In genomic region chr10:16690417-16690816, GRCh38 we compare ENCODE assay signal across 36 cellular contexts.
"Had no signal": no experiment of that assay in that cellular context is flagged by ENCODE, and none has a peak within 500 bp of the region (broad histone marks: within the 10 kb centered on the region; RNA-seq: fewer than 3 reads in every experiment).

No MANE protein-coding gene starts in this region.

- H3K9me3 Mint-ChIP-seq: activated CD4-positive, alpha-beta T cell treated with anti-CD3 and anti-CD28 coated beads, Interleukin-2, amount 10 ng/mL, durations not matched to agents 24 days and 14 days; activated CD8-positive, alpha-beta T cell treated with anti-CD3 and anti-CD28 coated beads for 36 hours; activated naive CD4-positive, alpha-beta T cell treated with anti-CD3 and anti-CD28 coated beads, Interleukin-2, amount 50 U/mL, for 24 hours; activated naive CD8-positive, alpha-beta T cell treated with anti-CD3 and anti-CD28 coated beads, Interleukin-2, amount 10 ng/mL, durations not matched to agents 7 days and 5 days; activated T-cell treated with anti-CD3 and anti-CD28 coated beads, Interleukin-2, amount 50 U/mL, for 72 hours; activated T-helper 17 cell treated with anti-CD3 and anti-CD28 coated beads, Interleukin-2, amount 50 U/mL, for 72 hours; central memory CD8-positive, alpha-beta T cell had no signal

- H3K4me1 Mint-ChIP-seq: activated CD4-positive, alpha-beta T cell treated with anti-CD3 and anti-CD28 coated beads, Interleukin-2, amount 10 ng/mL, durations not matched to agents 24 days and 14 days; activated naive CD4-positive, alpha-beta T cell treated with anti-CD3 and anti-CD28 coated beads, Interleukin-2, amount 50 U/mL, for 24 hours; activated naive CD8-positive, alpha-beta T cell treated with anti-CD3 and anti-CD28 coated beads, Interleukin-2, amount 10 ng/mL, durations not matched to agents 7 days and 5 days; activated T-helper 17 cell treated with anti-CD3 and anti-CD28 coated beads, Interleukin-2, amount 50 U/mL, for 72 hours; central memory CD8-positive, alpha-beta T cell had no signal

- H3K27me3 Mint-ChIP-seq: activated CD4-positive, alpha-beta T cell treated with anti-CD3 and anti-CD28 coated beads, Interleukin-2, amount 10 ng/mL, durations not matched to agents 24 days and 14 days; activated CD8-positive, alpha-beta T cell treated with anti-CD3 and anti-CD28 coated beads for 36 hours; activated naive CD4-positive, alpha-beta T cell treated with anti-CD3 and anti-CD28 coated beads, Interleukin-2, amount 50 U/mL, for 24 hours; activated naive CD8-positive, alpha-beta T cell treated with anti-CD3 and anti-CD28 coated beads, Interleukin-2, amount 10 ng/mL, durations not matched to agents 7 days and 5 days; activated T-helper 17 cell treated with anti-CD3 and anti-CD28 coated beads, Interleukin-2, amount 50 U/mL, for 72 hours; central memory CD8-positive, alpha-beta T cell had no signal

- H3K27me3 ChIP-seq: ascending aorta, cardiac muscle cell had no signal

- H3K27ac ChIP-seq: ascending aorta, cardiac muscle cell, KMS-11, PC-9, RWPE1, WERI-Rb-1 had no signal

- H3K9ac ChIP-seq: KMS-11 had no signal

- H3K36me3 ChIP-seq: ascending aorta, cardiac muscle cell, WERI-Rb-1 had no signal

- ATAC-seq: activated CD8-positive, alpha-beta T cell treated with anti-CD3 and anti-CD28 coated beads for 36 hours; activated T-cell treated with anti-CD3 and anti-CD28 coated beads, Interleukin-2, amount 50 U/mL, for 72 hours; activated T-helper 17 cell treated with anti-CD3 and anti-CD28 coated beads, Interleukin-2, amount 50 U/mL, for 72 hours; Right ventricle myocardium inferior had no signal

- H2AFZ ChIP-seq: PC-9 had no signal

- H3K9me3 ChIP-seq: ascending aorta had no signal

- H3K4me2 ChIP-seq: KMS-11, PC-9 had no signal

- H3K4me3 Mint-ChIP-seq: activated CD4-positive, alpha-beta T cell treated with anti-CD3 and anti-CD28 coated beads, Interleukin-2, amount 10 ng/mL, durations not matched to agents 24 days and 14 days; activated CD8-positive, alpha-beta T cell treated with anti-CD3 and anti-CD28 coated beads for 36 hours; activated naive CD4-positive, alpha-beta T cell treated with anti-CD3 and anti-CD28 coated beads, Interleukin-2, amount 50 U/mL, for 24 hours; activated naive CD8-positive, alpha-beta T cell treated with anti-CD3 and anti-CD28 coated beads, Interleukin-2, amount 10 ng/mL, durations not matched to agents 7 days and 5 days; activated T-cell treated with anti-CD3 and anti-CD28 coated beads, Interleukin-2, amount 50 U/mL, for 72 hours; activated T-helper 17 cell treated with anti-CD3 and anti-CD28 coated beads, Interleukin-2, amount 50 U/mL, for 72 hours; central memory CD8-positive, alpha-beta T cell had no signal

- H3K4me3 ChIP-seq: ascending aorta, cardiac muscle cell, PC-9 had no signal

- DNase-seq: activated CD4-positive, alpha-beta T cell treated with anti-CD3 and anti-CD28 coated beads, Interleukin-2, amount 10 ng/mL, durations not matched to agents 24 days and 14 days; activated CD4-positive, alpha-beta T cell treated with anti-CD3 and anti-CD28 coated beads, Interleukin-2, amount 50 U/mL, for 4 hours; activated CD4-positive, CD25-positive, alpha-beta regulatory T cell; activated CD8-positive, alpha-beta T cell treated with anti-CD3 and anti-CD28 coated beads for 36 hours; activated effector memory CD4-positive, alpha-beta T cell treated with anti-CD3 and anti-CD28 coated beads, Interleukin-2, amount 50 U/mL, for 16 hours; activated naive CD4-positive, alpha-beta T cell treated with Interleukin-2 at 50 U/mL for 16 hours; activated naive CD8-positive, alpha-beta T cell treated with anti-CD3 and anti-CD28 coated beads, Interleukin-2, amount 10 ng/mL, durations not matched to agents 7 days and 5 days; activated T-cell treated with anti-CD3 and anti-CD28 coated beads, Interleukin-2, amount 50 U/mL, for 1 hour; activated T-cell treated with anti-CD3 and anti-CD28 coated beads, Interleukin-2, amount 50 U/mL, for 72 hours; amygdala; MM.1S; MV-4-11; NCI-H1092; NCI-H1436 treated with DMSO at 0.1 percent for 48 hours; NCI-H1930; NCI-H2081 treated with DMSO at 0.1 percent for 48 hours; NCI-H2171; NCI-H510A; NCI-H526; NCI-H748 treated with DMSO at 0.1 percent for 48 hours; NK-92 treated with Interleukin-12 subunit alpha and Interleukin-12 subunit beta, amount 100 ng/mL, for 24 hours; PC-9; SIG-M5; SW 1271; T-helper 1 cell; T-helper 2 cell; T1000; WERI-Rb-1 had no signal

- H3K4me1 ChIP-seq: ascending aorta had no signal

- H3K27ac Mint-ChIP-seq: activated CD4-positive, alpha-beta T cell treated with anti-CD3 and anti-CD28 coated beads, Interleukin-2, amount 10 ng/mL, durations not matched to agents 24 days and 14 days; activated CD8-positive, alpha-beta T cell treated with anti-CD3 and anti-CD28 coated beads for 36 hours; activated naive CD4-positive, alpha-beta T cell treated with anti-CD3 and anti-CD28 coated beads, Interleukin-2, amount 50 U/mL, for 24 hours; activated naive CD8-positive, alpha-beta T cell treated with anti-CD3 and anti-CD28 coated beads, Interleukin-2, amount 10 ng/mL, durations not matched to agents 7 days and 5 days; activated T-cell treated with anti-CD3 and anti-CD28 coated beads, Interleukin-2, amount 50 U/mL, for 72 hours; activated T-helper 17 cell treated with anti-CD3 and anti-CD28 coated beads, Interleukin-2, amount 50 U/mL, for 72 hours had no signal
